In the genomic region with DNA sequence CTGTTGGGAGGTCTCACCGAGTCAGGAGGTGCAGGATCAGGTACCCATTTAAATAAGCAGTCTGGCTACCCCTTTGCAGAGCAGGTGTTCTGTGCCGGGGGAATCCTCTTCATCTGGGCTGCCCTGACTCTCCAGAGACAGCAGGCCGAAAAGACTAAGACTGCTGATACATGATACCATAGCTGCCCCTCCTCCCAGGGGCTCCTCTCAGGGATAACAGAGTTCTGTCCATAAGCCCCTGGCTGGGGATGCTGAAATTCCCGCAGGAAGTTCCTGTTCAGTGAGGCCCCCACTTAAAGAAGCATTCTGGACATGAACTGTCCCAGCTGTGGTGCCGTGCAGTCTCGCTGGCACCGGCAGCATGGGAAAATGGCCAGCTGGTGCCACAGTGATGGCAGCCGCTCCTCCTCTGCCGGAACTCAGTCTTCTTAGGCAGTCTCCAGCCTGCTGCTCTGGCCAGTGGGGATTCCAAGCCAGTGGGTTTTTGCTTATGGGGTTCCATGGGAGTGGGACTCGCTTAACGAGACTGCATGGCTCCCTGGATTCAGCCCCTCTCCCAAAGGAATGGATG, we compare ENCODE assay signal across 17 cellular contexts.
"Had no signal": no experiment of that assay in that cellular context is flagged by ENCODE, and none has a peak within 500 bp of the region (broad histone marks: within the 10 kb centered on the region; RNA-seq: fewer than 3 reads in every experiment).

No MANE protein-coding gene starts in this region.

- H3K36me3 ChIP-seq: breast epithelium, esophagus squamous epithelium, thyroid gland, uterus had no signal

- DNase-seq: activated CD4-positive, alpha-beta T cell treated with anti-CD3 and anti-CD28 coated beads for 1 hour; activated CD4-positive, alpha-beta T cell treated with anti-CD3 and anti-CD28 coated beads, Interleukin-2, amount 50 U/mL, for 4 hours; activated naive CD4-positive, alpha-beta T cell treated with anti-CD3 and anti-CD28 coated beads for 36 hours; activated naive CD8-positive, alpha-beta T cell treated with anti-CD3 and anti-CD28 coated beads, Interleukin-2, amount 50 U/mL, for 24 hours; activated T-cell treated with anti-CD3 and anti-CD28 coated beads, Interleukin-2, amount 50 U/mL, for 1 hour; aorta; cerebellar nuclear complex; effector CD8-positive, alpha-beta T cell; esophagus squamous epithelium; retina; stimulated activated CD4-positive, alpha-beta T cell treated with anti-CD3 and anti-CD28 coated beads, Interleukin-2, amount 100 ng/mL, for 48 hours; stimulated activated naive B cell treated with anti-CD40 and anti-IgM and Interleukin-4, amounts not matched to agents 10 μg/mL and 1 μg/mL and 100 μg/mL, for 72 hours; thyroid gland; uterus had no signal

- H3K27ac ChIP-seq: breast epithelium, esophagus squamous epithelium, thyroid gland, uterus had no signal

- H3K4me3 Mint-ChIP-seq: activated naive CD4-positive, alpha-beta T cell treated with anti-CD3 and anti-CD28 coated beads for 36 hours; activated naive CD8-positive, alpha-beta T cell treated with anti-CD3 and anti-CD28 coated beads, Interleukin-2, amount 50 U/mL, for 24 hours; stimulated activated naive B cell treated with anti-CD40 and anti-IgM and Interleukin-4, amounts not matched to agents 10 μg/mL and 1 μg/mL and 100 μg/mL, for 72 hours had no signal

- H3K4me1 Mint-ChIP-seq: activated naive CD8-positive, alpha-beta T cell treated with anti-CD3 and anti-CD28 coated beads, Interleukin-2, amount 50 U/mL, for 24 hours; stimulated activated naive B cell treated with anti-CD40 and anti-IgM and Interleukin-4, amounts not matched to agents 10 μg/mL and 1 μg/mL and 100 μg/mL, for 72 hours had no signal

- H3K36me3 Mint-ChIP-seq: stimulated activated naive B cell treated with anti-CD40 and anti-IgM and Interleukin-4, amounts not matched to agents 10 μg/mL and 1 μg/mL and 100 μg/mL, for 72 hours had no signal

- H3K27ac Mint-ChIP-seq: activated naive CD4-positive, alpha-beta T cell treated with anti-CD3 and anti-CD28 coated beads for 36 hours; activated naive CD8-positive, alpha-beta T cell treated with anti-CD3 and anti-CD28 coated beads, Interleukin-2, amount 50 U/mL, for 24 hours; activated T-helper 2 cell treated with anti-CD3 and anti-CD28 coated beads, Interferon-gamma antibody, Interleukin-2, Interleukin-4, amounts not matched to agents 10 μg/mL and 5 μg/mL and 100 μg/mL, durations not matched to agents 14 hours and 24 hours and 36 hours; stimulated activated naive B cell treated with anti-CD40 and anti-IgM and Interleukin-4, amounts not matched to agents 10 μg/mL and 1 μg/mL and 100 μg/mL, for 72 hours had no signal

- H3K9me3 ChIP-seq: breast epithelium, esophagus squamous epithelium, thyroid gland, uterus had no signal

- H3K27me3 Mint-ChIP-seq: activated naive CD8-positive, alpha-beta T cell treated with anti-CD3 and anti-CD28 coated beads, Interleukin-2, amount 50 U/mL, for 24 hours; stimulated activated naive B cell treated with anti-CD40 and anti-IgM and Interleukin-4, amounts not matched to agents 10 μg/mL and 1 μg/mL and 100 μg/mL, for 72 hours had no signal

- H3K4me3 ChIP-seq: breast epithelium, esophagus squamous epithelium, thyroid gland, uterus had no signal

- ATAC-seq: activated naive CD8-positive, alpha-beta T cell treated with anti-CD3 and anti-CD28 coated beads, Interleukin-2, amount 50 U/mL, for 24 hours; stimulated activated naive B cell treated with anti-CD40 and anti-IgM and Interleukin-4, amounts not matched to agents 10 μg/mL and 1 μg/mL and 100 μg/mL, for 72 hours had no signal

- FAIRE-seq: endothelial cell of umbilical vein had no signal

- H3K27me3 ChIP-seq: breast epithelium, esophagus squamous epithelium, thyroid gland, uterus had no signal

- H3K4me1 ChIP-seq: breast epithelium, esophagus squamous epithelium, thyroid gland, uterus had no signal
